ENCODE assay signal across 18 cellular contexts in the genomic region with DNA sequence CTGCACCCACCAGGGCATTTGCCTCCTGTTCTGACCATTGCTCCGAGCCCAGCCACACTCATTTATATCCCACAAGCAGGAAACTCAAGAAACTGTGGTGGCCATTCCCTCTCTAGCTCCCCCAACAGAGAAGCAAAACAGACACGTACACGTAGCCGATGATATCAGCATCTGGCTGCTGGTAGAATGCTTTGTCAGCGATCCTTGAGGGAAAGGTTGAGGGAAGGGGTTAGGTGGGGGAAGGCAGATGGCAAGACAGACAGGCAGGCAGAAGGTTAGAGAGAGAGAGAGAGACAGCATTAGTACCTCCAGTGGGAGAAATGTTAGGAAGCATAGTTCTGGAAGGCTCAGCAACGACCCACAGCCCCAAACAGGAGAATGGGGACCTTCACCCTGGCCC. TPM values are rescaled to one million over a fixed set of nuclear protein-coding genes. Genes with fewer than 3 reads are reported as not detected.
A peak's percentile ranks its signal among the peaks of the same experiment; 100 is the strongest.
DNase-seq lines count a peak whose midpoint lies in the region; TF ChIP-seq lines count a peak whose summit lies in the region.
"Had no signal": no experiment of that assay in that cellular context is flagged by ENCODE, and none has a peak within 500 bp of the region (broad histone marks: within the 10 kb centered on the region; RNA-seq: fewer than 3 reads in every experiment).

No MANE protein-coding gene starts in this region.

- WGBS in endodermal cell (ENCODE audit: insufficient coverage in 1 of 2, insufficient read length in 1 of 2), 2 experiments: 78 to 92% methylated on average over 5 to 6 of the region's 6 CpGs
- 17 to 29% (median 18%) methylated on average over 6 of the region's 6 CpGs for WGBS in ovary, 3 donors

- peak; percentile 3 for DNase-seq in NCI-H510A treated with DMSO at 0.1 percent for 48 hours (lab: John Stamatoyannopoulos, UW)
- DNase-seq in NCI-H510A (lab: John Stamatoyannopoulos, UW): no peak
- peak; percentile 13 for DNase-seq in NCI-H524 treated with DMSO at 0.1 percent for 48 hours (lab: John Stamatoyannopoulos, UW)
- no peak for DNase-seq in endodermal cell
- DNase-seq in ovary: peak in 2 of 5 donors; percentile 42 to 53
- DNase-seq in SHP77 (lab: John Stamatoyannopoulos, UW): no peak
- DNase-seq in NCI-H748 treated with DMSO at 0.1 percent for 48 hours (lab: John Stamatoyannopoulos, UW): no peak
- DNase-seq in SJCRH30: no peak
- DNase-seq: activated naive CD4-positive, alpha-beta T cell treated with Interleukin-2 at 50 U/mL for 16 hours; CD4-positive, alpha-beta T cell; central memory CD4-positive, alpha-beta T cell; HCEC 1CT; kidney; NCI-H1092 treated with DMSO at 0.1 percent for 48 hours; NCI-H446; stimulated activated CD4-positive, alpha-beta T cell treated with anti-CD3 and anti-CD28 coated beads, Interleukin-15, amount 100 ng/mL, for 24 hours; T-helper 1 cell had no signal

- intact Hi-C loops in ovary (cut with DNase I): no loop called here

- peak overlapping the region; percentile 48 for H3K27ac Mint-ChIP-seq in endodermal cell
- H3K27ac Mint-ChIP-seq: CD4-positive, alpha-beta T cell had no signal

- no peak for TF ChIP-seq CTCF in endodermal cell (conservative IDR thresholded peaks at IDR 0.05)
- TF ChIP-seq CTCF in ovary (IDR thresholded peaks at IDR 0.05): no peak

- H3K4me1 Mint-ChIP-seq in endodermal cell: no peaks in the 10 kb centered on the region

- peaks cover 39% of the 10 kb centered on the region for H3K36me3 ChIP-seq in endodermal cell (ENCODE audit: control insufficient read depth, insufficient read depth, low read length)
- no peaks in the 10 kb centered on the region for H3K36me3 ChIP-seq in ovary
- no peaks in the 10 kb centered on the region for H3K36me3 ChIP-seq in SJCRH30

- TF ChIP-seq EP300 in ovary (IDR thresholded peaks at IDR 0.05): no peak

- no peaks in the 10 kb centered on the region for H3K9me3 Mint-ChIP-seq in endodermal cell
- H3K9me3 Mint-ChIP-seq: CD4-positive, alpha-beta T cell had no signal

- H3K27ac ChIP-seq in endodermal cell (ENCODE audit: low read depth, low read length) (no peak overlapping the region), ovary (peak overlapping the region; percentile 16 to 65), SJCRH30 (no peak overlapping the region)
- H3K27ac ChIP-seq: pancreas had no signal

- H3K4me3 ChIP-seq in endodermal cell (ENCODE audit: low read length) (no peak overlapping the region), ovary (no peak overlapping the region), SJCRH30 (no peak overlapping the region)
- H3K4me3 ChIP-seq: pancreas had no signal

- H3K27me3 ChIP-seq in endodermal cell (ENCODE audit: control insufficient read depth, insufficient read depth, low read length, poor library complexity, severe bottlenecking) (no peaks in the 10 kb centered on the region), ovary (no peaks in the 10 kb centered on the region), SJCRH30 (no peaks in the 10 kb centered on the region)
- H3K27me3 ChIP-seq: pancreas had no signal

- no peaks in the 10 kb centered on the region for H3K9me3 ChIP-seq in endodermal cell (ENCODE audit: control insufficient read depth, low read length)
- no peaks in the 10 kb centered on the region for H3K9me3 ChIP-seq in ovary
- no peaks in the 10 kb centered on the region for H3K9me3 ChIP-seq in SJCRH30 (replicated peaks)
- H3K9me3 ChIP-seq: pancreas had no signal

- TF ChIP-seq POLR2A in ovary (IDR thresholded peaks at IDR 0.05): no peak

- H3K4me1 ChIP-seq in endodermal cell (ENCODE audit: control insufficient read depth, insufficient read depth, low read length) (no peaks in the 10 kb centered on the region), ovary (ENCODE audit: insufficient read depth) (peaks cover 20% of the 10 kb centered on the region), SJCRH30 (no peaks in the 10 kb centered on the region)
- H3K4me1 ChIP-seq: pancreas had no signal

- no peaks in the 10 kb centered on the region for H3K27me3 Mint-ChIP-seq in endodermal cell (ENCODE audit: insufficient read depth)
- H3K27me3 Mint-ChIP-seq: CD4-positive, alpha-beta T cell had no signal

- peaks cover 19% of the 10 kb centered on the region for H3K36me3 Mint-ChIP-seq in endodermal cell (ENCODE audit: low read depth)

- H3K4me3 Mint-ChIP-seq in endodermal cell: no peak overlapping the region
- H3K4me3 Mint-ChIP-seq: CD4-positive, alpha-beta T cell had no signal

- no peak overlapping the region for H3K9ac ChIP-seq in endodermal cell (ENCODE audit: extremely low read depth, low read length, poor library complexity, severe bottlenecking)

RNA-seq across cellular contexts. Expression of a gene that starts 7.8 kb away (rescaled TPM):
- total RNA-seq in endodermal cell: 100 to 1,000 TPM; 101 to 102 TPM
- polyA plus RNA-seq in endodermal cell (2013, experiment 1 of 2): 139 TPM
- 127 TPM for polyA plus RNA-seq in endodermal cell (2013, experiment 2 of 2)
- 100 to 1,000 TPM in 4 of 7 donors, 10 to 100 TPM in 3; 64.3 to 131 (median 100) TPM for total RNA-seq in ovary
- polyA plus RNA-seq in ovary: 100 to 1,000 TPM in 1 of 2 donors, 10 to 100 TPM in 1; 76.6 to 117 TPM
- total RNA-seq in SJCRH30 (2014; rRNA removed; shearing (Covaris generic)): 170 and 175 TPM in 2 replicates

RNA-seq across cellular contexts. Expression of a gene that starts 7.9 kb away (rescaled TPM):
- total RNA-seq in endodermal cell (10 to 100 TPM; 18.6 to 31.3 TPM), ovary (10 to 100 TPM in 6 of 7 donors, 1 to 10 TPM in 1; 8.9 to 27.0 (median 17.9) TPM)
- 19.3 TPM for polyA plus RNA-seq in endodermal cell (2013, experiment 1 of 2)
- 19.2 TPM for polyA plus RNA-seq in endodermal cell (2013, experiment 2 of 2)
- polyA plus RNA-seq in ovary: 10 to 100 TPM; 11.1 to 12.1 TPM
- 47.8 and 52.9 TPM in 2 replicates for total RNA-seq in SJCRH30 (2014; rRNA removed; shearing (Covaris generic))

RNA-seq across cellular contexts. Expression of a gene that starts 20.0 kb away (rescaled TPM):
- total RNA-seq in endodermal cell: 10 to 100 TPM; 40.9 to 49.7 TPM
- 32.9 TPM for polyA plus RNA-seq in endodermal cell (2013, experiment 1 of 2)
- 36.2 TPM for polyA plus RNA-seq in endodermal cell (2013, experiment 2 of 2)
- 100 to 1,000 TPM in 5 of 7 donors, 10 to 100 TPM in 2; 79.7 to 138 (median 115) TPM for total RNA-seq in ovary
- polyA plus RNA-seq in ovary: 100 to 1,000 TPM in 1 of 2 donors, 10 to 100 TPM in 1; 35.9 to 104 TPM
- total RNA-seq in SJCRH30 (2014; rRNA removed; shearing (Covaris generic)): 28.3 and 29.6 TPM in 2 replicates

RNA-seq across cellular contexts. Expression of a gene that starts 31.0 kb away (rescaled TPM):
- 10 to 100 TPM; 10.2 to 11.4 TPM for total RNA-seq in endodermal cell
- 12.2 TPM for polyA plus RNA-seq in endodermal cell (2013, experiment 1 of 2)
- 12.5 TPM for polyA plus RNA-seq in endodermal cell (2013, experiment 2 of 2)
- total RNA-seq in ovary: 10 to 100 TPM in 5 of 7 donors, 1 to 10 TPM in 2; 4.0 to 26.7 (median 19.1) TPM
- 1 to 10 TPM; 8.4 TPM for polyA plus RNA-seq in ovary
- 5.7 and 6.5 TPM in 2 replicates for total RNA-seq in SJCRH30 (2014; rRNA removed; shearing (Covaris generic))

RNA-seq across cellular contexts. Expression of a gene that starts 34.8 kb away (rescaled TPM):
- total RNA-seq in endodermal cell (100 to 1,000 TPM; 135 to 172 TPM), ovary (100 to 1,000 TPM in 6 of 7 donors, 10 to 100 TPM in 1; 95.3 to 149 (median 116) TPM)
- 137 TPM for polyA plus RNA-seq in endodermal cell (2013, experiment 1 of 2)
- polyA plus RNA-seq in endodermal cell (2013, experiment 2 of 2): 140 TPM
- 100 to 1,000 TPM in 1 of 2 donors, 10 to 100 TPM in 1; 87.5 to 166 TPM for polyA plus RNA-seq in ovary
- 119 TPM in 2 replicates for total RNA-seq in SJCRH30 (2014; rRNA removed; shearing (Covaris generic))

Comparison
In these comparisons a context has a peak if more than half of its experiments do, and no peak if none do; other contexts are left out.
1. DNase-seq: peak in NCI-H510A treated with DMSO at 0.1 percent for 48 hours (single experiment) and NCI-H524 treated with DMSO at 0.1 percent for 48 hours (single experiment); none in NCI-H510A (single experiment), endodermal cell (single experiment), SHP77 (0 of 2), NCI-H748 treated with DMSO at 0.1 percent for 48 hours (single experiment) and SJCRH30 (0 of 2).
2. H3K27ac ChIP-seq: peak in ovary (2 of 2); none in endodermal cell (single experiment) and SJCRH30 (single experiment).